In genomic region chr1:26863677-26864060, GRCh38 we compare ENCODE assay signal across 9 cellular contexts. TPM values are rescaled to one million over a fixed set of nuclear protein-coding genes. Genes with fewer than 3 reads are reported as not detected.
DNase-seq lines count a peak whose midpoint lies in the region; ATAC-seq and TF ChIP-seq lines count a peak whose summit lies in the region.
"Had no signal": no experiment of that assay in that cellular context is flagged by ENCODE, and none has a peak within 500 bp of the region (broad histone marks: within the 10 kb centered on the region; RNA-seq: fewer than 3 reads in every experiment).

No MANE protein-coding gene starts in this region.

- peaks cover 25% of the 10 kb centered on the region for H3K4me1 Mint-ChIP-seq in activated T-cell treated with anti-CD3 and anti-CD28 coated beads, Interleukin-2, amount 50 U/mL, for 72 hours (ENCODE audit: low read depth)
- H3K4me1 Mint-ChIP-seq in activated T-helper 2 cell treated with anti-CD3 and anti-CD28 coated beads, Interferon-gamma antibody, Interleukin-2, Interleukin-4, amounts not matched to agents 10 μg/mL and 5 μg/mL and 100 μg/mL, durations not matched to agents 14 hours and 24 hours and 36 hours (ENCODE audit: low read depth) = peaks cover 20% of the 10 kb centered on the region
- H3K4me1 Mint-ChIP-seq in type B pancreatic cell (ENCODE audit: unreplicated experiment) = peaks cover 17% of the 10 kb centered on the region

- ATAC-seq in activated T-cell treated with anti-CD3 and anti-CD28 coated beads, Interleukin-2, amount 50 U/mL, for 72 hours (replicated peaks in 1 of 2) = no peak
- ATAC-seq in GM18520 (IDR thresholded peaks at IDR 0.05; ENCODE audit: unreplicated experiment) = no peak

- H3K56ac ChIP-seq in mesendoderm (ENCODE audit: low read length) = peak overlapping the region; percentile 99

- no peak for DNase-seq in activated T-cell treated with anti-CD3 and anti-CD28 coated beads, Interleukin-2, amount 50 U/mL, for 72 hours
- no peak for DNase-seq in activated T-cell treated with anti-CD3 and anti-CD28 coated beads, Interleukin-2, amount 50 U/mL, for 48 hours
- no peak for DNase-seq in activated T-helper 2 cell treated with anti-CD3 and anti-CD28 coated beads, Interferon-gamma antibody, Interleukin-2, Interleukin-4, amounts not matched to agents 10 μg/mL and 5 μg/mL and 100 μg/mL, durations not matched to agents 14 hours and 24 hours and 36 hours (ENCODE audit: low spot score)
- no peak for DNase-seq in mesendoderm
- no peak for DNase-seq in type B pancreatic cell (ENCODE audit: extremely low spot score, unreplicated experiment)
- DNase-seq in MV-4-11 (lab: John Stamatoyannopoulos, UW) = no peak
- no peak for DNase-seq in NCI-H2171 (lab: John Stamatoyannopoulos, UW)

- no peaks in the 10 kb centered on the region for H3K79me1 ChIP-seq in mesendoderm (ENCODE audit: low read length)

- no peaks in the 10 kb centered on the region for H3K27me3 ChIP-seq in mesendoderm (ENCODE audit: insufficient read depth, low read length, poor library complexity)

- no peak overlapping the region for H2BK15ac ChIP-seq in mesendoderm (replicated peaks; ENCODE audit: low read depth)

- H3K9me3 Mint-ChIP-seq in activated T-cell treated with anti-CD3 and anti-CD28 coated beads, Interleukin-2, amount 50 U/mL, for 72 hours = no peaks in the 10 kb centered on the region
- no peaks in the 10 kb centered on the region for H3K9me3 Mint-ChIP-seq in activated T-helper 2 cell treated with anti-CD3 and anti-CD28 coated beads, Interferon-gamma antibody, Interleukin-2, Interleukin-4, amounts not matched to agents 10 μg/mL and 5 μg/mL and 100 μg/mL, durations not matched to agents 14 hours and 24 hours and 36 hours
- no peaks in the 10 kb centered on the region for H3K9me3 Mint-ChIP-seq in type B pancreatic cell

- no peaks in the 10 kb centered on the region for H3K79me2 ChIP-seq in mesendoderm (ENCODE audit: control insufficient read depth, insufficient read depth, low read length)

- H2BK5ac ChIP-seq in mesendoderm (ENCODE audit: low read length) = no peak overlapping the region

- no peak overlapping the region for H4K5ac ChIP-seq in mesendoderm (ENCODE audit: low read length)

- intact Hi-C loops in activated T-helper 2 cell treated with anti-CD3 and anti-CD28 coated beads, Interferon-gamma antibody, Interleukin-2, Interleukin-4, amounts not matched to agents 10 μg/mL and 5 μg/mL and 100 μg/mL, durations not matched to agents 14 hours and 24 hours and 36 hours (cut with micrococcal nuclease) = loop anchor here (5.0 kb wide), 1 partner anchor 261 kb away; no protein-coding TSS in a partner anchor

- H3K4me1 ChIP-seq in mesendoderm (ENCODE audit: control insufficient read depth, low read depth, low read length) = no peaks in the 10 kb centered on the region

- no peak overlapping the region for H3K23ac ChIP-seq in mesendoderm (ENCODE audit: low read length)

- no peak overlapping the region for H3K27ac ChIP-seq in mesendoderm (ENCODE audit: low read depth, low read length)

- no peaks in the 10 kb centered on the region for H3K36me3 Mint-ChIP-seq in activated T-cell treated with anti-CD3 and anti-CD28 coated beads, Interleukin-2, amount 50 U/mL, for 72 hours (ENCODE audit: insufficient read depth in 2 of 2)
- no peaks in the 10 kb centered on the region for H3K36me3 Mint-ChIP-seq in activated T-helper 2 cell treated with anti-CD3 and anti-CD28 coated beads, Interferon-gamma antibody, Interleukin-2, Interleukin-4, amounts not matched to agents 10 μg/mL and 5 μg/mL and 100 μg/mL, durations not matched to agents 14 hours and 24 hours and 36 hours (ENCODE audit: low read depth)
- no peaks in the 10 kb centered on the region for H3K36me3 Mint-ChIP-seq in type B pancreatic cell

- H3K4ac ChIP-seq in mesendoderm (ENCODE audit: low read depth, low read length) = no peak overlapping the region

- H2BK120ac ChIP-seq in mesendoderm (ENCODE audit: low read depth, low read length) = no peak overlapping the region

- H3K36me3 ChIP-seq in mesendoderm (ENCODE audit: control insufficient read depth, insufficient read depth, low read length) = no peaks in the 10 kb centered on the region

- H3K27me3 Mint-ChIP-seq in activated T-cell treated with anti-CD3 and anti-CD28 coated beads, Interleukin-2, amount 50 U/mL, for 72 hours (ENCODE audit: low read depth) = no peaks in the 10 kb centered on the region
- H3K27me3 Mint-ChIP-seq in activated T-helper 2 cell treated with anti-CD3 and anti-CD28 coated beads, Interferon-gamma antibody, Interleukin-2, Interleukin-4, amounts not matched to agents 10 μg/mL and 5 μg/mL and 100 μg/mL, durations not matched to agents 14 hours and 24 hours and 36 hours (ENCODE audit: low read depth) = no peaks in the 10 kb centered on the region
- no peaks in the 10 kb centered on the region for H3K27me3 Mint-ChIP-seq in type B pancreatic cell

- WGBS in mesendoderm (ENCODE audit: extremely low coverage, insufficient coverage, low lambda C conversion rate) = no CpG with 5 or more reads among the region's 20 CpGs

- H3K4me2 ChIP-seq in mesendoderm (ENCODE audit: low read length) = no peak overlapping the region

- no peak overlapping the region for H3K18ac ChIP-seq in mesendoderm (ENCODE audit: low read length)

- H3K4me3 ChIP-seq in mesendoderm (ENCODE audit: low read length) = no peak overlapping the region

- H3K4me3 Mint-ChIP-seq in activated T-cell treated with anti-CD3 and anti-CD28 coated beads, Interleukin-2, amount 50 U/mL, for 72 hours = peak overlapping the region; percentile 96 to 98
- H3K4me3 Mint-ChIP-seq in activated T-helper 2 cell treated with anti-CD3 and anti-CD28 coated beads, Interferon-gamma antibody, Interleukin-2, Interleukin-4, amounts not matched to agents 10 μg/mL and 5 μg/mL and 100 μg/mL, durations not matched to agents 14 hours and 24 hours and 36 hours (ENCODE audit: low read depth) = peak overlapping the region; percentile 93
- peak overlapping the region; percentile 87 for H3K4me3 Mint-ChIP-seq in type B pancreatic cell

- no peak overlapping the region for H3K27ac Mint-ChIP-seq in activated T-cell treated with anti-CD3 and anti-CD28 coated beads, Interleukin-2, amount 50 U/mL, for 72 hours
- H3K27ac Mint-ChIP-seq in activated T-helper 2 cell treated with anti-CD3 and anti-CD28 coated beads, Interferon-gamma antibody, Interleukin-2, Interleukin-4, amounts not matched to agents 10 μg/mL and 5 μg/mL and 100 μg/mL, durations not matched to agents 14 hours and 24 hours and 36 hours = no peak overlapping the region
- H3K27ac Mint-ChIP-seq in type B pancreatic cell = peak overlapping the region; percentile 90

- TF ChIP-seq CTCF in type B pancreatic cell (conservative IDR thresholded peaks at IDR 0.05) = no peak

- H2AK5ac ChIP-seq in mesendoderm (ENCODE audit: low read length) = no peak overlapping the region

- H4K8ac ChIP-seq in mesendoderm (ENCODE audit: low read depth, low read length) = no peak overlapping the region

- peak overlapping the region; percentile 42 for H3K9ac ChIP-seq in mesendoderm (ENCODE audit: low read length)

RNA-seq across cellular contexts. Expression of gene SFN, which starts 0.7 kb away (rescaled TPM):
- 1 to 10 TPM in 1 of 2 donors, under 1 TPM in 1; 0.86 to 2.2 TPM for total RNA-seq in activated T-cell treated with anti-CD3 and anti-CD28 coated beads, Interleukin-2, amount 50 U/mL, for 72 hours
- total RNA-seq in activated T-helper 2 cell treated with anti-CD3 and anti-CD28 coated beads, Interferon-gamma antibody, Interleukin-2, Interleukin-4, amounts not matched to agents 10 μg/mL and 5 μg/mL and 100 μg/mL, durations not matched to agents 14 hours and 24 hours and 36 hours = 0.32 and 0.62 TPM in 2 replicates
- polyA plus RNA-seq in mesendoderm (2013, experiment 1 of 2) = 20.2 TPM
- 21.3 TPM for polyA plus RNA-seq in mesendoderm (2013, experiment 2 of 2)
- 27.7 and 86.8 TPM in 2 replicates for total RNA-seq in type B pancreatic cell (ENCODE audit: low replicate concordance)

RNA-seq across cellular contexts. Expression of gene GPN2, which starts 26.4 kb away (rescaled TPM):
- 10 to 100 TPM; 54.8 to 55.5 TPM for total RNA-seq in activated T-cell treated with anti-CD3 and anti-CD28 coated beads, Interleukin-2, amount 50 U/mL, for 72 hours
- 36.0 and 43.1 TPM in 2 replicates for total RNA-seq in activated T-helper 2 cell treated with anti-CD3 and anti-CD28 coated beads, Interferon-gamma antibody, Interleukin-2, Interleukin-4, amounts not matched to agents 10 μg/mL and 5 μg/mL and 100 μg/mL, durations not matched to agents 14 hours and 24 hours and 36 hours
- 29.9 TPM for polyA plus RNA-seq in mesendoderm (2013, experiment 1 of 2)
- polyA plus RNA-seq in mesendoderm (2013, experiment 2 of 2) = 30.8 TPM
- 28.7 and 35.1 TPM in 2 replicates for total RNA-seq in type B pancreatic cell (ENCODE audit: low replicate concordance)

RNA-seq across cellular contexts. Expression of gene GPATCH3, which starts 36.6 kb away (rescaled TPM):
- 10 to 100 TPM; 10.9 to 11.9 TPM for total RNA-seq in activated T-cell treated with anti-CD3 and anti-CD28 coated beads, Interleukin-2, amount 50 U/mL, for 72 hours
- total RNA-seq in activated T-helper 2 cell treated with anti-CD3 and anti-CD28 coated beads, Interferon-gamma antibody, Interleukin-2, Interleukin-4, amounts not matched to agents 10 μg/mL and 5 μg/mL and 100 μg/mL, durations not matched to agents 14 hours and 24 hours and 36 hours = 12.7 and 14.9 TPM in 2 replicates
- polyA plus RNA-seq in mesendoderm (2013, experiment 1 of 2) = 14.2 TPM
- 15.0 TPM for polyA plus RNA-seq in mesendoderm (2013, experiment 2 of 2)
- 19.2 and 23.7 TPM in 2 replicates for total RNA-seq in type B pancreatic cell (ENCODE audit: low replicate concordance)

RNA-seq across cellular contexts. Expression of gene ZDHHC18, which starts 37.2 kb away (rescaled TPM):
- total RNA-seq in activated T-cell treated with anti-CD3 and anti-CD28 coated beads, Interleukin-2, amount 50 U/mL, for 72 hours = 10 to 100 TPM; 64.4 to 80.2 TPM
- 62.7 and 64.3 TPM in 2 replicates for total RNA-seq in activated T-helper 2 cell treated with anti-CD3 and anti-CD28 coated beads, Interferon-gamma antibody, Interleukin-2, Interleukin-4, amounts not matched to agents 10 μg/mL and 5 μg/mL and 100 μg/mL, durations not matched to agents 14 hours and 24 hours and 36 hours
- polyA plus RNA-seq in mesendoderm (2013, experiment 1 of 2) = 25.7 TPM
- polyA plus RNA-seq in mesendoderm (2013, experiment 2 of 2) = 26.8 TPM
- total RNA-seq in type B pancreatic cell (ENCODE audit: low replicate concordance) = 29.7 and 40.7 TPM in 2 replicates

RNA-seq across cellular contexts. Expression of gene NR0B2, which starts 50.1 kb away (rescaled TPM):
- total RNA-seq in activated T-cell treated with anti-CD3 and anti-CD28 coated beads, Interleukin-2, amount 50 U/mL, for 72 hours = not detected
- total RNA-seq in activated T-helper 2 cell treated with anti-CD3 and anti-CD28 coated beads, Interferon-gamma antibody, Interleukin-2, Interleukin-4, amounts not matched to agents 10 μg/mL and 5 μg/mL and 100 μg/mL, durations not matched to agents 14 hours and 24 hours and 36 hours = not detected in 2 replicates
- not detected for polyA plus RNA-seq in mesendoderm (2013, experiment 1 of 2)
- not detected for polyA plus RNA-seq in mesendoderm (2013, experiment 2 of 2)
- total RNA-seq in type B pancreatic cell (ENCODE audit: low replicate concordance) = 6.8 and 7.2 TPM in 2 replicates
- total RNA-seq: fibroblast of villous mesenchyme had no signal
